ENCODE assay signal across 14 cellular contexts in the genomic region with DNA sequence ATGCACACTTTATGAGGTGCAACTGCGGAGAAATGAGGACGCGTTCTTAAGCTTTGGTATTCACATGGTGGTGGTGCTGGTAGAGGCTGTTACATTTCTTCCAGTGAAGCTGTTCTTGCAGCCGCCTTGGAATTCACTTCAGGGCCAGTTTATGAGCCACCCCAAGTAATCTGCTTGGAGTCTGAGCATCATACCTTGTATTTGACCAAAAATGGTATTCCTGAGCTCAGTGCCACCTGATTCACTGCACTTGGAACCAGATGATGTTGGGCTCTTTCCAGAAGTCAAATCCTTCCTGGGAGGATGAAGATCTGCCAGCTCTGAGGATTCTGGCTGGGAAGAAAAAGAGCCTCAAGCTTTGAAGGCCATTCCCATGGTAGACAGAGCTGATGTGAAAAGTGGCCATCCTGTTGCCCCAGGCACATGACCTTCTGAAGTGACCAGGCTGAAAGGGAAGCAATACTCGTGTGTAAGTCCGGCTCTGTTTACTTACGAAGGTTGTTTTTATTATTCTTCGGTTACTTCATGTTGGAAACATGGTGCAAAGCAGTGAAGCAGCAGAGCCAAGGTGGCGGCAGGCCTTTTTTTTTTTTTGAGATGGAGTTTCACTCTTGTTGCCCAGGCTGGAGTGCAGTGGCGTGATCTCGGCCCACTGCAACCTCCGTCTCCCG. TPM values are rescaled to one million over a fixed set of nuclear protein-coding genes. Genes with fewer than 3 reads are reported as not detected.
DNase-seq lines count a peak whose midpoint lies in the region; ATAC-seq and TF ChIP-seq lines count a peak whose summit lies in the region.
"Had no signal": no experiment of that assay in that cellular context is flagged by ENCODE, and none has a peak within 500 bp of the region (broad histone marks: within the 10 kb centered on the region; RNA-seq: fewer than 3 reads in every experiment).

No MANE protein-coding gene starts in this region.

- in situ Hi-C loops in mammary epithelial cell (cut with MboI; ENCODE audit: low sequenced_read_pairs in 2 of 2): no loop called here

- H3K4me1 ChIP-seq in left ventricle myocardium inferior (peaks cover 62% of the 10 kb centered on the region), right atrium auricular region (peaks cover 0 to 38% of the 10 kb centered on the region in 2 donors), mammary epithelial cell (ENCODE audit: insufficient read depth, low read length) (peaks cover 61% of the 10 kb centered on the region), mesenchymal stem cell (ENCODE audit: control insufficient read depth, insufficient read depth, low read depth, low read length) (peaks cover 16% of the 10 kb centered on the region), vagina (peaks cover 70% of the 10 kb centered on the region)
- H3K4me1 ChIP-seq: HAP-1 had no signal

- BruUV-seq in mammary epithelial cell (replicated peaks; lab: Mats Ljungman, UMichigan): no TSS peak

- no peak overlapping the region for H3K23ac ChIP-seq in mesenchymal stem cell (ENCODE audit: low read length in 2 of 2)

- peaks cover 72% of the 10 kb centered on the region for H3K79me2 ChIP-seq in mammary epithelial cell (ENCODE audit: insufficient read depth, low read length)

- H2BK120ac ChIP-seq in mesenchymal stem cell (ENCODE audit: low read depth, low read length): no peak overlapping the region

- H4K20me1 ChIP-seq in mammary epithelial cell (ENCODE audit: insufficient read depth, low read length): no peaks in the 10 kb centered on the region

- intact Hi-C loops in left ventricle myocardium inferior (cut with micrococcal nuclease) (no loop called here), mammary epithelial cell (cut with micrococcal nuclease) (loop anchor here (2.0 kb wide), 1 partner anchor 16 kb away; no protein-coding TSS in a partner anchor), vagina (cut with DNase I) (no loop called here)

- H3K36me3 ChIP-seq in left ventricle myocardium inferior (peaks cover 39% of the 10 kb centered on the region), right atrium auricular region (peaks cover 13% of the 10 kb centered on the region), mammary epithelial cell (ENCODE audit: insufficient read depth, low read length) (peaks cover 13% of the 10 kb centered on the region), mesenchymal stem cell (ENCODE audit: control insufficient read depth in 1 of 2, insufficient read depth in 2 of 2, low read depth in 1 of 2, low read length in 2 of 2) (peaks cover 20 to 28% of the 10 kb centered on the region in 2 experiments), vagina (peaks cover 0 to 12% of the 10 kb centered on the region in 2 donors)

- H3K27me3 ChIP-seq in left ventricle myocardium inferior (ENCODE audit: low read depth): no peaks in the 10 kb centered on the region
- H3K27me3 ChIP-seq in right atrium auricular region: no peaks in the 10 kb centered on the region
- no peaks in the 10 kb centered on the region for H3K27me3 ChIP-seq in mammary epithelial cell (ENCODE audit: insufficient read depth, low read length)
- H3K27me3 ChIP-seq in mesenchymal stem cell (ENCODE audit: control insufficient read depth in 1 of 2, insufficient read depth in 1 of 2, low read length in 2 of 2): no peaks in the 10 kb centered on the region
- H3K27me3 ChIP-seq in vagina: no peaks in the 10 kb centered on the region

- H3K14ac ChIP-seq in mesenchymal stem cell (ENCODE audit: low read length in 2 of 2): no peak overlapping the region

- peaks cover 25% of the 10 kb centered on the region for H3K79me1 ChIP-seq in mesenchymal stem cell (replicated peaks; ENCODE audit: low read length, poor library complexity, severe bottlenecking)

- no peak overlapping the region for H2BK5ac ChIP-seq in mesenchymal stem cell (ENCODE audit: low read depth, low read length, poor library complexity, severe bottlenecking)

- dilution Hi-C loops in mammary epithelial cell (cut with HindIII; ENCODE audit: low sequenced_read_pairs): loop anchor here (5.0 to 10.0 kb wide), 2 partner anchors 35 to 58 kb away; no protein-coding TSS in a partner anchor

- no peak overlapping the region for H2AK5ac ChIP-seq in mesenchymal stem cell (ENCODE audit: low read length, severe bottlenecking)

- CTCF ChIA-PET in mammary epithelial cell (lab: Charles Lee; ENCODE audit: low non-redundant PET): interaction anchor here (0.6 kb wide), 1 partner anchor 696 kb away, joined by 9 read pairs; no protein-coding TSS in a partner anchor

- ATAC-seq in HG02759 (IDR thresholded peaks at IDR 0.05; ENCODE audit: unreplicated experiment) (no peak), GM18520 (IDR thresholded peaks at IDR 0.05; ENCODE audit: unreplicated experiment) (no peak)

- H3K4me3 ChIP-seq in left ventricle myocardium inferior (no peak overlapping the region), right atrium auricular region (no peak overlapping the region), mammary epithelial cell (replicated peaks in 1 of 3; ENCODE audit: insufficient read depth in 1 of 3, low read depth in 2 of 3, low read length in 3 of 3) (no peak overlapping the region), mesenchymal stem cell (ENCODE audit: insufficient read depth in 1 of 2, low read depth in 1 of 2, low read length in 2 of 2) (no peak overlapping the region), vagina (no peak overlapping the region)
- H3K4me3 ChIP-seq: HAP-1, SK-N-MC had no signal

- no peak overlapping the region for H2BK15ac ChIP-seq in mesenchymal stem cell (ENCODE audit: low read depth, poor library complexity, severe bottlenecking)

- no peak for TF ChIP-seq POLR2A in vagina (IDR thresholded peaks at IDR 0.05)

- H3K4me2 ChIP-seq in mammary epithelial cell (ENCODE audit: insufficient read depth, low read depth, low read length) (peak overlapping the region; percentile 48), mesenchymal stem cell (ENCODE audit: low read length, poor library complexity, severe bottlenecking) (no peak overlapping the region)

- peak overlapping the region; percentile 34 for H3K9ac ChIP-seq in mammary epithelial cell (ENCODE audit: insufficient read depth, low read length)
- H3K9ac ChIP-seq in mesenchymal stem cell (ENCODE audit: low read length): peak overlapping the region; percentile 76

- DNase-seq in left ventricle myocardium inferior (no peak), right atrium auricular region (ENCODE audit: low spot score) (no peak), mammary epithelial cell (peak; percentile 57), mesenchymal stem cell (peak; percentile 75), vagina (ENCODE audit: extremely low spot score in 2 of 2) (no peak)
- DNase-seq in activated CD4-positive, alpha-beta T cell treated with anti-CD3 and anti-CD28 coated beads for 1 hour: no peak
- DNase-seq: activated CD4-positive, alpha-beta memory T cell treated with anti-CD3 and anti-CD28 coated beads for 36 hours; activated naive CD4-positive, alpha-beta T cell treated with anti-CD3 and anti-CD28 coated beads, Interleukin-2, amount 10 ng/mL, durations not matched to agents 7 days and 5 days; NCI-H69; occipital lobe had no signal

- 18% methylated on average over 9 of the region's 13 CpGs for WGBS in mammary epithelial cell (ENCODE audit: low coverage, missing lambda C conversion rate)
- 82% methylated on average over 13 of the region's 13 CpGs for WGBS in mesenchymal stem cell

- TF ChIP-seq CTCF in left ventricle myocardium inferior (IDR thresholded peaks at IDR 0.05; ENCODE audit: borderline replicate concordance) (no peak), right atrium auricular region (IDR thresholded peaks at IDR 0.05) (no peak), mammary epithelial cell (conservative IDR thresholded peaks at IDR 0.05 in 1 of 2, IDR thresholded peaks at IDR 0.05 in 1 of 2; ENCODE audit: extremely low read depth in 1 of 2, insufficient read depth in 1 of 2, low read depth in 1 of 2, low read length in 2 of 2) (no peak), vagina (IDR thresholded peaks at IDR 0.05) (no peak)

- H4K8ac ChIP-seq in mesenchymal stem cell (ENCODE audit: low read length): no peak overlapping the region

- no peak overlapping the region for H4K91ac ChIP-seq in mesenchymal stem cell (ENCODE audit: low read length)

- H3K27ac ChIP-seq in left ventricle myocardium inferior (replicated peaks) (peak overlapping the region; percentile 29), right atrium auricular region (peak overlapping the region in 1 of 2 donors; percentile 25), mammary epithelial cell (ENCODE audit: insufficient read depth, low read depth, low read length) (peak overlapping the region; percentile 90), mesenchymal stem cell (ENCODE audit: low read length, poor library complexity, severe bottlenecking) (no peak overlapping the region), vagina (peak overlapping the region; percentile 74)
- H3K27ac ChIP-seq: SK-N-MC had no signal

- H3K4ac ChIP-seq in mesenchymal stem cell (ENCODE audit: low read depth in 1 of 2, low read length in 2 of 2): no peak overlapping the region

- no peak overlapping the region for H3K18ac ChIP-seq in mesenchymal stem cell (ENCODE audit: low read depth in 1 of 2, low read length in 2 of 2)

- H2AFZ ChIP-seq in mammary epithelial cell (ENCODE audit: low read depth, low read length) (peak overlapping the region; percentile 22), mesenchymal stem cell (ENCODE audit: low read depth, low read length) (no peak overlapping the region)

- H3K9me3 ChIP-seq in left ventricle myocardium inferior (replicated peaks) (peaks cover 9% of the 10 kb centered on the region), right atrium auricular region (no peaks in the 10 kb centered on the region), mammary epithelial cell (replicated peaks; ENCODE audit: insufficient read depth, low read length) (no peaks in the 10 kb centered on the region), mesenchymal stem cell (ENCODE audit: control insufficient read depth, low read length) (no peaks in the 10 kb centered on the region), vagina (no peaks in the 10 kb centered on the region)
- H3K9me3 ChIP-seq: HAP-1 had no signal

- no peak overlapping the region for H2BK12ac ChIP-seq in mesenchymal stem cell (ENCODE audit: low read length in 2 of 2)

RNA-seq across cellular contexts. Expression of gene MANBAL, which starts 7.7 kb away (rescaled TPM):
- total RNA-seq in left ventricle myocardium inferior (19.2 TPM), right atrium auricular region (10 to 100 TPM; 13.1 to 17.8 TPM), mammary epithelial cell (10 to 100 TPM; 19.0 to 58.5 TPM), vagina (54.3 TPM)
- 117 TPM for polyA plus RNA-seq in mammary epithelial cell
- 58.0 TPM for polyA minus RNA-seq in mammary epithelial cell
- polyA plus RNA-seq in mesenchymal stem cell (2013, experiment 1 of 2): 53.0 TPM
- polyA plus RNA-seq in mesenchymal stem cell (2013, experiment 2 of 2): 53.3 TPM

RNA-seq across cellular contexts. Expression of gene GHRH, which starts 35.6 kb away (rescaled TPM):
- total RNA-seq in left ventricle myocardium inferior (0.93 TPM), right atrium auricular region (1 to 10 TPM; 1.5 to 3.6 TPM), mammary epithelial cell (not detected), vagina (not detected)
- polyA plus RNA-seq in mammary epithelial cell: not detected
- not detected for polyA minus RNA-seq in mammary epithelial cell
- polyA plus RNA-seq in mesenchymal stem cell (2013, experiment 1 of 2): not detected
- not detected for polyA plus RNA-seq in mesenchymal stem cell (2013, experiment 2 of 2)
- total RNA-seq: activated CD4-positive, alpha-beta memory T cell treated with anti-CD3 and anti-CD28 coated beads for 36 hours; occipital lobe had no signal

RNA-seq across cellular contexts. Expression of gene SRC, which starts 48.7 kb away (rescaled TPM):
- total RNA-seq in left ventricle myocardium inferior: 4.2 TPM
- 10 to 100 TPM in 1 of 2 donors, 1 to 10 TPM in 1; 6.9 to 14.3 TPM for total RNA-seq in right atrium auricular region
- total RNA-seq in mammary epithelial cell: 10 to 100 TPM; 52.7 to 60.2 TPM
- 39.3 TPM for polyA plus RNA-seq in mammary epithelial cell
- polyA minus RNA-seq in mammary epithelial cell: 54.6 TPM
- 9.6 TPM for polyA plus RNA-seq in mesenchymal stem cell (2013, experiment 1 of 2)
- polyA plus RNA-seq in mesenchymal stem cell (2013, experiment 2 of 2): 8.0 TPM
- total RNA-seq in vagina: 48.6 TPM

Comparison
In these comparisons a context has a peak if more than half of its experiments do, and no peak if none do; other contexts are left out.
1. DNase-seq: peak in mammary epithelial cell (single experiment) and mesenchymal stem cell (single experiment); none in left ventricle myocardium inferior (single experiment), right atrium auricular region (single experiment), vagina (0 of 2) and activated CD4-positive, alpha-beta T cell treated with anti-CD3 and anti-CD28 coated beads for 1 hour (single experiment).